In the genomic region with DNA sequence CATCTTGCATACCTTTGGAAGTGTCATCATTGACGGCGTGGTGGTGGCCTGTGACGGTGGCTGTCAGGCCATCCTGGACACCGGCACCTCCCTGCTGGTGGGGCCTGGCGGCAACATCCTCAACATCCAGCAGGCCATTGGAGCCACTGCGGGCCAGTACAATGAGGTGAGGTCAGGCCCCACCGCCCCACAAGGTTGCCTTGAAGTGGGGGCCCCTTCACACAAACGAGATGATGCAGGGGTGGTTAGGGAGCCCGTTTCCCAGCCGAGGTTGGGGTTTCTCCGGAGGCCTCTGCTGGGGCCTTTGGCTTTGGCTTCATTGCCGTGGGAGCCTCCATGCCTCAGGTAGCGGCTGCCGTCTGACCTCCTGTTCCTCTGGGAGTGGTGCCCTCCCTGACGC, we compare ENCODE assay signal across 38 cellular contexts. TPM values are rescaled to one million over a fixed set of nuclear protein-coding genes. Genes with fewer than 3 reads are reported as not detected.
"Had no signal": no experiment of that assay in that cellular context is flagged by ENCODE, and none has a peak within 500 bp of the region (broad histone marks: within the 10 kb centered on the region; RNA-seq: fewer than 3 reads in every experiment).

No MANE protein-coding gene starts in this region.

- H3K36me3 ChIP-seq: brain microvascular endothelial cell, esophagus squamous epithelium, gastroesophageal sphincter, WERI-Rb-1 had no signal

- H3K4me3 ChIP-seq: coronary artery, dorsolateral prefrontal cortex, esophagus squamous epithelium, gastroesophageal sphincter had no signal

- H3K9me3 ChIP-seq: esophagus squamous epithelium, gastroesophageal sphincter had no signal

- FAIRE-seq: astrocyte, bronchial epithelial cell, endometrium, endothelial cell of umbilical vein had no signal

- DNase-seq: activated B cell treated with CpG ODN at 0.5 μM for 24 hours; activated CD4-positive, alpha-beta T cell treated with anti-CD3 and anti-CD28 coated beads for 48 hours; activated CD4-positive, alpha-beta T cell treated with anti-CD3 and anti-CD28 coated beads, Interleukin-2, amount 50 U/mL, for 1 hour; activated CD4-positive, alpha-beta T cell treated with anti-CD3 and anti-CD28 coated beads, Interleukin-2, amount 50 U/mL, for 48 hours; activated CD8-positive, alpha-beta memory T cell treated with anti-CD3 and anti-CD28 coated beads for 24 hours; activated CD8-positive, alpha-beta T cell treated with anti-CD3 and anti-CD28 coated beads for 36 hours; activated effector memory CD4-positive, alpha-beta T cell treated with Interleukin-2 at 50 U/mL for 16 hours; activated gamma-delta T cell treated with Interleukin-2 at 50 U/mL for 16 hours; activated naive CD4-positive, alpha-beta T cell treated with anti-CD3 and anti-CD28 coated beads, Interleukin-2, amount 50 U/mL, for 16 hours; activated naive CD4-positive, alpha-beta T cell treated with Interleukin-2 at 50 U/mL for 16 hours; activated T-cell treated with anti-CD3 and anti-CD28 coated beads, Interleukin-2, amount 50 U/mL, for 4 hours; amniotic stem cell; anterior cingulate cortex; brain microvascular endothelial cell; dorsolateral prefrontal cortex; effector memory CD8-positive, alpha-beta T cell; esophagus squamous epithelium; foreskin melanocyte; T-helper 1 cell; T-helper 17 cell; T1000; WERI-Rb-1 had no signal

- H3K27ac ChIP-seq: brain microvascular endothelial cell, coronary artery, epithelial cell of prostate, esophagus squamous epithelium, gastroesophageal sphincter, WERI-Rb-1 had no signal

- ATAC-seq: activated CD4-positive, CD25-positive, alpha-beta regulatory T cell treated with anti-CD3 and anti-CD28 coated beads, Interleukin-2, amount 50 U/mL, for 24 hours; activated CD8-positive, alpha-beta T cell treated with anti-CD3 and anti-CD28 coated beads for 36 hours; activated T-cell treated with anti-CD3 and anti-CD28 coated beads, Interleukin-2, amount 50 U/mL, for 4 hours; activated T-helper 17 cell treated with anti-CD3 and anti-CD28 coated beads, Interleukin-2, amount 50 U/mL, for 72 hours; effector memory CD8-positive, alpha-beta T cell; gastroesophageal sphincter; T-helper 17 cell had no signal

- H3K27me3 ChIP-seq: brain microvascular endothelial cell, dorsolateral prefrontal cortex, esophagus squamous epithelium, gastroesophageal sphincter had no signal

RNA-seq across cellular contexts. Expression of gene KCNA10, which starts 29.6 kb away (rescaled TPM):
- total RNA-seq: activated B cell treated with CpG ODN at 0.5 μM for 24 hours; activated CD8-positive, alpha-beta T cell treated with anti-CD3 and anti-CD28 coated beads for 36 hours; activated T-cell treated with anti-CD3 and anti-CD28 coated beads, Interleukin-2, amount 50 U/mL, for 4 hours; activated T-helper 17 cell treated with anti-CD3 and anti-CD28 coated beads, Interleukin-2, amount 50 U/mL, for 72 hours; astrocyte; bronchial epithelial cell; cardiac septum; cerebellum; endothelial cell of umbilical vein; esophagus squamous epithelium; fibroblast of lung; fibroblast of villous mesenchyme; gastroesophageal sphincter; glomerular endothelial cell; T-helper 17 cell had no signal
- polyA plus RNA-seq: adipose tissue, endothelial cell of umbilical vein, esophagus, fibroblast of lung had no signal

RNA-seq across cellular contexts. Expression of gene PROK1, which starts 38.5 kb away (rescaled TPM):
- total RNA-seq: activated B cell treated with CpG ODN at 0.5 μM for 24 hours; activated CD8-positive, alpha-beta T cell treated with anti-CD3 and anti-CD28 coated beads for 36 hours; activated T-cell treated with anti-CD3 and anti-CD28 coated beads, Interleukin-2, amount 50 U/mL, for 4 hours; activated T-helper 17 cell treated with anti-CD3 and anti-CD28 coated beads, Interleukin-2, amount 50 U/mL, for 72 hours; astrocyte; bronchial epithelial cell; cerebellum; endothelial cell of umbilical vein; fibroblast of lung; fibroblast of villous mesenchyme; glomerular endothelial cell; T-helper 17 cell had no signal
- polyA plus RNA-seq: endothelial cell of umbilical vein, fibroblast of lung had no signal
